Comparison of ENCODE assay signal across 11 cellular contexts in genomic region chr20:36306557-36307411, GRCh38. TPM values are rescaled to one million over a fixed set of nuclear protein-coding genes. Genes with fewer than 3 reads are reported as not detected.
DNase-seq lines count a peak whose midpoint lies in the region; ATAC-seq and TF ChIP-seq lines count a peak whose summit lies in the region.
"Had no signal": no experiment of that assay in that cellular context is flagged by ENCODE, and none has a peak within 500 bp of the region (broad histone marks: within the 10 kb centered on the region; RNA-seq: fewer than 3 reads in every experiment).

No MANE protein-coding gene starts in this region.

- no peaks in the 10 kb centered on the region for H3K79me2 ChIP-seq in MM.1S (ENCODE audit: low read length)

- H3K27me3 ChIP-seq in MM.1S (replicated peaks; ENCODE audit: insufficient read depth, low read length) (peaks cover 90% of the 10 kb centered on the region), esophagus squamous epithelium (peaks cover 29 to 100% (median 41%) of the 10 kb centered on the region in 4 donors), prostate gland (replicated peaks; ENCODE audit: insufficient read depth) (peaks cover 4% of the 10 kb centered on the region)

- no peak overlapping the region for H3K9ac ChIP-seq in MM.1S (ENCODE audit: low read length)
- H3K9ac ChIP-seq: KMS-11 had no signal

- no peaks in the 10 kb centered on the region for H3K4me1 ChIP-seq in MM.1S (ENCODE audit: low read length)
- peaks cover 7 to 19% (median 14%) of the 10 kb centered on the region in 3 donors for H3K4me1 ChIP-seq in esophagus squamous epithelium
- H3K4me1 ChIP-seq in prostate gland (replicated peaks) = peaks cover 5% of the 10 kb centered on the region

- TF ChIP-seq CTCF in MM.1S (IDR thresholded peaks at IDR 0.05; ENCODE audit: low read length) (no peak), esophagus squamous epithelium (IDR thresholded peaks at IDR 0.05) (no peak), prostate gland (IDR thresholded peaks at IDR 0.05) (no peak)

- no peak overlapping the region for H2AFZ ChIP-seq in MM.1S (ENCODE audit: low read length)

- H3K36me3 ChIP-seq in MM.1S (replicated peaks; ENCODE audit: insufficient read depth, low read length) (no peaks in the 10 kb centered on the region), esophagus squamous epithelium (no peaks in the 10 kb centered on the region), prostate gland (no peaks in the 10 kb centered on the region)

- DNase-seq in NCI-H1417 (lab: John Stamatoyannopoulos, UW) (peak in 2 of 3 experiments; percentile 29 to 32), NCI-H1417 treated with DMSO at 0.1 percent for 48 hours (lab: John Stamatoyannopoulos, UW) (no peak), MM.1S (no peak), esophagus squamous epithelium (lab: John Stamatoyannopoulos, UW) (no peak), prostate gland (ENCODE audit: low spot score) (no peak), NCI-H128 (lab: John Stamatoyannopoulos, UW; ENCODE audit: unreplicated experiment) (no peak), cerebellar nuclear complex (lab: John Stamatoyannopoulos, UW) (no peak)
- DNase-seq: 8988T, NCI-H510A treated with DMSO at 0.1 percent for 48 hours had no signal

- H3K27ac ChIP-seq in MM.1S (ENCODE audit: low read length) (no peak overlapping the region), esophagus squamous epithelium (no peak overlapping the region), prostate gland (no peak overlapping the region)
- H3K27ac ChIP-seq: KMS-11 had no signal

- ATAC-seq in GM18868 (IDR thresholded peaks at IDR 0.05; ENCODE audit: unreplicated experiment) = no peak

- H3F3A ChIP-seq in MM.1S (ENCODE audit: insufficient read depth, low read length) = no peaks in the 10 kb centered on the region

- H3K9me3 ChIP-seq in MM.1S (replicated peaks; ENCODE audit: insufficient read depth, low read length) = no peaks in the 10 kb centered on the region
- H3K9me3 ChIP-seq in esophagus squamous epithelium = no peaks in the 10 kb centered on the region
- H3K9me3 ChIP-seq in prostate gland = no peaks in the 10 kb centered on the region

- no peaks in the 10 kb centered on the region for H4K20me1 ChIP-seq in MM.1S (ENCODE audit: insufficient read depth, low read length)

- H3K4me2 ChIP-seq in MM.1S (ENCODE audit: low read depth, low read length) = peak overlapping the region; percentile 43; the same call in 1 of the 2 replicates
- H3K4me2 ChIP-seq: KMS-11 had no signal

- no peaks in the 10 kb centered on the region for H3K9me2 ChIP-seq in MM.1S (replicated peaks; ENCODE audit: insufficient read depth, low read length)

- TF ChIP-seq POLR2A in esophagus squamous epithelium (IDR thresholded peaks at IDR 0.05) = no peak
- TF ChIP-seq POLR2A in prostate gland (IDR thresholded peaks at IDR 0.05) = no peak

- WGBS in esophagus squamous epithelium, 2 donors = 10% methylated on average over 8 of the region's 69 CpGs; no CpG with 5 or more reads in 1 of the 2 donors
- WGBS in prostate gland = 4% methylated on average over 50 of the region's 69 CpGs

- intact Hi-C loops in esophagus squamous epithelium (cut with DNase I) (no loop called here), prostate gland (cut with DNase I) (no loop called here)

- H3K4me3 ChIP-seq in MM.1S (ENCODE audit: low read length) (peak overlapping the region; percentile 21; the same call in 1 of the 2 replicates), esophagus squamous epithelium (peak overlapping the region in 3 of 4 donors; percentile 25 to 61 (median 42)), prostate gland (peak overlapping the region; percentile 22 to 42)

RNA-seq across cellular contexts. Expression of gene DLGAP4, which starts 0.6 kb away (rescaled TPM):
- total RNA-seq in esophagus squamous epithelium (10 to 100 TPM in 3 of 4 donors, 1 to 10 TPM in 1; 9.4 to 40.4 (median 16.4) TPM), prostate gland (100 to 1,000 TPM in 1 of 2 donors, 10 to 100 TPM in 1; 38.0 to 104 TPM)

Comparison
In these comparisons a context has a peak if more than half of its experiments do, and no peak if none do; other contexts are left out.
1. DNase-seq: peak in NCI-H1417 (2 of 3); none in NCI-H1417 treated with DMSO at 0.1 percent for 48 hours (single experiment), MM.1S (single experiment), esophagus squamous epithelium (single experiment), prostate gland (single experiment), NCI-H128 (single experiment) and cerebellar nuclear complex (0 of 2).
2. Peak in every context shown above with its lines, with median percentiles within 50 percentile points of each other: H3K4me3 ChIP-seq.